ENCODE assay signal across 24 cellular contexts in genomic region chr14:67503331-67503730, GRCh38.
"Had no signal": no experiment of that assay in that cellular context is flagged by ENCODE, and none has a peak within 500 bp of the region (broad histone marks: within the 10 kb centered on the region; RNA-seq: fewer than 3 reads in every experiment).

No MANE protein-coding gene starts in this region.

- H3K9me3 Mint-ChIP-seq: endodermal cell; naive thymus-derived CD4-positive, alpha-beta T cell; nephron; neural progenitor cell; stimulated activated memory B cell treated with anti-CD40 and anti-IgM and Interleukin-4, amounts not matched to agents 10 μg/mL and 1 μg/mL and 100 μg/mL, for 72 hours had no signal

- H3K4me1 Mint-ChIP-seq: endodermal cell, nephron had no signal

- H3K27ac Mint-ChIP-seq: endodermal cell; naive thymus-derived CD4-positive, alpha-beta T cell; nephron; neural progenitor cell; stimulated activated memory B cell treated with anti-CD40 and anti-IgM and Interleukin-4, amounts not matched to agents 10 μg/mL and 1 μg/mL and 100 μg/mL, for 72 hours had no signal

- H3K36me3 Mint-ChIP-seq: neural progenitor cell had no signal

- DNase-seq: dorsolateral prefrontal cortex; effector CD4-positive, alpha-beta T cell; endodermal cell; foreskin keratinocyte; heart left ventricle; left cardiac atrium; left lung; mesendoderm; midbrain; naive thymus-derived CD4-positive, alpha-beta T cell; psoas muscle; right cardiac atrium; sigmoid colon; spleen; stimulated activated CD4-positive, alpha-beta T cell treated with anti-CD3 and anti-CD28 coated beads, Interleukin-4, amount 100 ng/mL, for 4 hours; stimulated activated naive CD8-positive, alpha-beta T cell treated with anti-CD3 and anti-CD28 coated beads, Interleukin-15, Interleukin-2, amounts not matched to agents 100 U/mL and 50 U/mL, for 24 hours; substantia nigra; testis; tibial artery; upper lobe of left lung had no signal

- H3K27me3 Mint-ChIP-seq: stimulated activated memory B cell treated with anti-CD40 and anti-IgM and Interleukin-4, amounts not matched to agents 10 μg/mL and 1 μg/mL and 100 μg/mL, for 72 hours had no signal

- H3K4me3 Mint-ChIP-seq: endodermal cell; naive thymus-derived CD4-positive, alpha-beta T cell; nephron; neural progenitor cell; stimulated activated memory B cell treated with anti-CD40 and anti-IgM and Interleukin-4, amounts not matched to agents 10 μg/mL and 1 μg/mL and 100 μg/mL, for 72 hours had no signal

- ATAC-seq: foreskin keratinocyte; gastroesophageal sphincter; heart left ventricle; left cardiac atrium; left lung; psoas muscle; right cardiac atrium; stimulated activated memory B cell treated with anti-CD40 and anti-IgM and Interleukin-4, amounts not matched to agents 10 μg/mL and 1 μg/mL and 100 μg/mL, for 72 hours; stimulated activated naive CD8-positive, alpha-beta T cell treated with anti-CD3 and anti-CD28 coated beads, Interleukin-15, Interleukin-2, amounts not matched to agents 100 U/mL and 50 U/mL, for 24 hours had no signal
